Comparison of ENCODE assay signal across 16 cellular contexts in genomic region chr10:97888134-97888533, GRCh38. TPM values are rescaled to one million over a fixed set of nuclear protein-coding genes. Genes with fewer than 3 reads are reported as not detected.
DNase-seq lines count a peak whose midpoint lies in the region; ATAC-seq, FAIRE-seq and TF ChIP-seq lines count a peak whose summit lies in the region.
"Had no signal": no experiment of that assay in that cellular context is flagged by ENCODE, and none has a peak within 500 bp of the region (broad histone marks: within the 10 kb centered on the region; RNA-seq: fewer than 3 reads in every experiment).

No MANE protein-coding gene starts in this region.

- intact Hi-C loops in lower lobe of right lung (cut with DNase I), result no loop called here

- in situ Hi-C loops in brain microvascular endothelial cell (cut with HindIII; ENCODE audit: low pct_ligation_motif_present, low sequenced_read_pairs), result no loop called here

- TF ChIP-seq CTCF in lower lobe of right lung (IDR thresholded peaks at IDR 0.05) (no peak), upper lobe of left lung (IDR thresholded peaks at IDR 0.05) (no peak), brain microvascular endothelial cell (IDR thresholded peaks at IDR 0.05; ENCODE audit: low read depth, low read length, missing control alignments) (no peak)

- WGBS in upper lobe of left lung, 2 donors, result 85 to 87% methylated on average over 7 of the region's 7 CpGs

- TF ChIP-seq POLR2A in upper lobe of left lung (IDR thresholded peaks at IDR 0.05), result no peak

- H3K27ac ChIP-seq in lower lobe of right lung (peak overlapping the region; percentile 67), upper lobe of left lung (peak overlapping the region; percentile 53 to 87 (median 68)), SJCRH30 (no peak overlapping the region), brain microvascular endothelial cell (no peak overlapping the region)
- H3K27ac ChIP-seq: HL-60, Peyer's patch had no signal

- no peak for TF ChIP-seq EP300 in upper lobe of left lung (IDR thresholded peaks at IDR 0.05)

- H3K9me3 ChIP-seq in lower lobe of right lung, result no peaks in the 10 kb centered on the region
- no peaks in the 10 kb centered on the region for H3K9me3 ChIP-seq in upper lobe of left lung
- H3K9me3 ChIP-seq in SJCRH30 (replicated peaks), result no peaks in the 10 kb centered on the region
- H3K9me3 ChIP-seq: MG63, Peyer's patch had no signal

- no peak for DNase-seq in HTR-8/SVneo (ENCODE audit: insufficient read length, low spot score)
- DNase-seq in lower lobe of right lung, result no peak
- no peak for DNase-seq in upper lobe of left lung
- no peak for DNase-seq in SJCRH30
- no peak for DNase-seq in NK-92 treated with Interleukin-12 subunit alpha and Interleukin-12 subunit beta, amount 100 ng/mL, for 24 hours (lab: John Stamatoyannopoulos, UW)
- DNase-seq in brain microvascular endothelial cell, result no peak
- DNase-seq: Karpas-422, NCI-H1092 had no signal

- H3K4me1 ChIP-seq in lower lobe of right lung, result peaks cover 26% of the 10 kb centered on the region
- H3K4me1 ChIP-seq in upper lobe of left lung, result peaks cover 0 to 41% (median 13%) of the 10 kb centered on the region in 4 donors
- H3K4me1 ChIP-seq in SJCRH30, result no peaks in the 10 kb centered on the region
- H3K4me1 ChIP-seq: Peyer's patch had no signal

- H3K4me3 ChIP-seq in lower lobe of right lung (no peak overlapping the region), upper lobe of left lung (no peak overlapping the region), SJCRH30 (no peak overlapping the region), brain microvascular endothelial cell (ENCODE audit: low read depth, low read length) (no peak overlapping the region)
- H3K4me3 ChIP-seq: GM12878, MG63, Peyer's patch had no signal

- H3K27me3 ChIP-seq in lower lobe of right lung (ENCODE audit: low read depth) (peaks cover 5% of the 10 kb centered on the region), upper lobe of left lung (no peaks in the 10 kb centered on the region), SJCRH30 (peaks cover 10% of the 10 kb centered on the region; the same call in 1 of the 2 replicates), brain microvascular endothelial cell (replicated peaks) (no peaks in the 10 kb centered on the region)
- H3K27me3 ChIP-seq: MG63, Peyer's patch had no signal

- peak; percentile 64 for FAIRE-seq in HTR-8/SVneo (lab: Jason Lieb, UNC)
- FAIRE-seq: GM12878, H54 had no signal

- H3K36me3 ChIP-seq in lower lobe of right lung (no peaks in the 10 kb centered on the region), upper lobe of left lung (no peaks in the 10 kb centered on the region), SJCRH30 (no peaks in the 10 kb centered on the region), brain microvascular endothelial cell (replicated peaks) (no peaks in the 10 kb centered on the region)
- H3K36me3 ChIP-seq: MG63, Peyer's patch had no signal

- no peak for ATAC-seq in SK-N-SH treated with all-trans-retinoic acid at 6 μM for 48 hours
- no peak for ATAC-seq in lower lobe of right lung
- no peak for ATAC-seq in upper lobe of left lung (ENCODE audit: low FRiP score in 2 of 2)
- ATAC-seq in HG02678 (IDR thresholded peaks at IDR 0.05; ENCODE audit: unreplicated experiment), result no peak
- ATAC-seq: GM12878 had no signal

TF ChIP-seq in SK-N-SH treated with all-trans-retinoic acid at 6 μM for 48 hours, 23 proteins besides CTCF, POLR2A, EP300 and RAD21:
- TF ChIP-seq RARB (CRISPR knock-in tag; IDR thresholded peaks at IDR 0.05), result no peak
- TF ChIP-seq PPARA (CRISPR knock-in tag; IDR thresholded peaks at IDR 0.05; ENCODE audit: borderline replicate concordance), result no peak
- TF ChIP-seq BACH2 (CRISPR knock-in tag; IDR thresholded peaks at IDR 0.05; ENCODE audit: borderline replicate concordance), result no peak
- no peak for TF ChIP-seq ZNF565 (CRISPR knock-in tag; conservative IDR thresholded peaks at IDR 0.05; ENCODE audit: low read depth)
- no peak for TF ChIP-seq ZNF70 (CRISPR knock-in tag; IDR thresholded peaks at IDR 0.05)
- TF ChIP-seq ZNF8 (CRISPR knock-in tag; IDR thresholded peaks at IDR 0.05), result no peak
- TF ChIP-seq ZFP3 (CRISPR knock-in tag; IDR thresholded peaks at IDR 0.05), result peak; percentile 97

RNA-seq across cellular contexts. Expression of gene GOLGA7B, which starts 38.5 kb away (rescaled TPM):
- total RNA-seq in lower lobe of right lung (1.0 TPM), upper lobe of left lung (1 to 10 TPM; 1.0 to 2.6 (median 1.1) TPM)
- 0.35 and 0.93 TPM in 2 replicates for total RNA-seq in SJCRH30 (2014; rRNA removed; shearing (Covaris generic))
- total RNA-seq: B cell, GM12878 had no signal

Comparison
In these comparisons a context has a peak if more than half of its experiments do, and no peak if none do; other contexts are left out.
1. H3K27ac ChIP-seq: peak in lower lobe of right lung (single experiment) and upper lobe of left lung (4 of 4); none in SJCRH30 (single experiment) and brain microvascular endothelial cell (single experiment).